Comparison of ENCODE assay signal across 9 cellular contexts in genomic region chr6:24547243-24547642, GRCh38. TPM values are rescaled to one million over a fixed set of nuclear protein-coding genes. Genes with fewer than 3 reads are reported as not detected.
DNase-seq lines count a peak whose midpoint lies in the region; TF ChIP-seq lines count a peak whose summit lies in the region.
"Had no signal": no experiment of that assay in that cellular context is flagged by ENCODE, and none has a peak within 500 bp of the region (broad histone marks: within the 10 kb centered on the region; RNA-seq: fewer than 3 reads in every experiment).

No MANE protein-coding gene starts in this region.

- intact Hi-C loops in OCI-LY7 (cut with micrococcal nuclease; ENCODE audit: unreplicated experiment) (no loop called here), prostate gland (cut with DNase I) (no loop called here)

- no peaks in the 10 kb centered on the region for H3K36me3 Mint-ChIP-seq in activated naive CD8-positive, alpha-beta T cell treated with anti-CD3 and anti-CD28 coated beads for 36 hours

- no peak overlapping the region for H3K27ac Mint-ChIP-seq in activated naive CD8-positive, alpha-beta T cell treated with anti-CD3 and anti-CD28 coated beads for 36 hours

- H3K79me2 ChIP-seq in OCI-LY7 (ENCODE audit: insufficient read depth, low read depth, low read length), result no peaks in the 10 kb centered on the region

- H3K4me1 ChIP-seq in OCI-LY7 (ENCODE audit: insufficient read depth, low read length, poor library complexity, severe bottlenecking), result no peaks in the 10 kb centered on the region
- H3K4me1 ChIP-seq in prostate gland (replicated peaks), result no peaks in the 10 kb centered on the region

- H3K4me1 Mint-ChIP-seq in activated naive CD8-positive, alpha-beta T cell treated with anti-CD3 and anti-CD28 coated beads for 36 hours, result peaks cover 11% of the 10 kb centered on the region

- 65% methylated on average over 12 of the region's 12 CpGs for WGBS in prostate gland

- POLR2A ChIA-PET in OCI-LY7 (lab: Charles Lee), result interaction anchor here (0.9 to 1.9 kb wide), 4 partner anchors 9 to 24 kb away, joined by 3 to 4 read pairs (median 4); no protein-coding TSS in a partner anchor

- H3K9me3 ChIP-seq in OCI-LY7 (ENCODE audit: low read length) (no peaks in the 10 kb centered on the region; the same call in 1 of the 2 replicates), WERI-Rb-1 (ENCODE audit: severe bottlenecking) (no peaks in the 10 kb centered on the region), prostate gland (no peaks in the 10 kb centered on the region)
- H3K9me3 ChIP-seq: thoracic aorta had no signal

- H3K4me3 ChIP-seq in OCI-LY7 (ENCODE audit: low read depth, low read length, poor library complexity, severe bottlenecking) (no peak overlapping the region), WERI-Rb-1 (ENCODE audit: low read depth, low read length) (no peak overlapping the region), prostate gland (no peak overlapping the region)
- H3K4me3 ChIP-seq: thoracic aorta had no signal

- BruUV-seq in OCI-LY7 (replicated peaks; lab: Mats Ljungman, UMichigan), result no TSS peak

- H3K9me3 Mint-ChIP-seq in activated naive CD8-positive, alpha-beta T cell treated with anti-CD3 and anti-CD28 coated beads for 36 hours, result no peaks in the 10 kb centered on the region

- H4K20me1 ChIP-seq in OCI-LY7 (ENCODE audit: insufficient read depth, low read length), result no peaks in the 10 kb centered on the region

- H2AFZ ChIP-seq in OCI-LY7 (ENCODE audit: low read length), result no peak overlapping the region

- H3K27me3 Mint-ChIP-seq in activated naive CD8-positive, alpha-beta T cell treated with anti-CD3 and anti-CD28 coated beads for 36 hours, result peaks cover 18% of the 10 kb centered on the region

- TF ChIP-seq CTCF in OCI-LY7 (conservative IDR thresholded peaks at IDR 0.05; ENCODE audit: low read length) (peak; percentile 69), WERI-Rb-1 (IDR thresholded peaks at IDR 0.05; ENCODE audit: low read depth, low read length) (no peak), prostate gland (IDR thresholded peaks at IDR 0.05) (no peak)

- CTCF ChIA-PET in OCI-LY7 (lab: Charles Lee; ENCODE audit: unreplicated experiment), result interaction anchor here (0.6 kb wide), 1 partner anchor 118 kb away, joined by 3 read pairs; no protein-coding TSS in a partner anchor

- DNase-seq in DMS 273 (lab: John Stamatoyannopoulos, UW; ENCODE audit: unreplicated experiment) (peak; percentile 9), DMS 273 treated with DMSO at 0.1 percent for 48 hours (lab: John Stamatoyannopoulos, UW) (no peak), OCI-LY7 (ENCODE audit: low spot score) (peak; percentile 65), WERI-Rb-1 (no peak), prostate gland (ENCODE audit: low spot score) (no peak), NCI-H1105 treated with DMSO at 0.1 percent for 48 hours (lab: John Stamatoyannopoulos, UW) (no peak)
- peak; percentile 56 for DNase-seq in activated naive CD8-positive, alpha-beta T cell treated with anti-CD3 and anti-CD28 coated beads for 36 hours
- DNase-seq in stimulated activated CD8-positive, alpha-beta memory T cell treated with anti-CD3 and anti-CD28 coated beads, Interleukin-15, amount 100 ng/mL, for 48 hours (ENCODE audit: low read depth in 2 of 2), result peak; percentile 17 to 38

- no peaks in the 10 kb centered on the region for H3K27me3 ChIP-seq in WERI-Rb-1 (ENCODE audit: insufficient read depth, low read depth, severe bottlenecking)
- no peaks in the 10 kb centered on the region for H3K27me3 ChIP-seq in prostate gland (replicated peaks; ENCODE audit: insufficient read depth)

- peaks cover 9% of the 10 kb centered on the region for H3K36me3 ChIP-seq in OCI-LY7 (ENCODE audit: insufficient read depth, low read length)
- no peaks in the 10 kb centered on the region for H3K36me3 ChIP-seq in WERI-Rb-1
- H3K36me3 ChIP-seq in prostate gland, result no peaks in the 10 kb centered on the region
- H3K36me3 ChIP-seq: thoracic aorta had no signal

- no peak overlapping the region for H3K27ac ChIP-seq in OCI-LY7 (ENCODE audit: low read depth, low read length, poor library complexity, severe bottlenecking)
- H3K27ac ChIP-seq in WERI-Rb-1, result no peak overlapping the region
- H3K27ac ChIP-seq in prostate gland, result no peak overlapping the region
- H3K27ac ChIP-seq: thoracic aorta had no signal

- TF ChIP-seq POLR2A in prostate gland (IDR thresholded peaks at IDR 0.05), result no peak

- no peak overlapping the region for H3K4me3 Mint-ChIP-seq in activated naive CD8-positive, alpha-beta T cell treated with anti-CD3 and anti-CD28 coated beads for 36 hours

- H3K9me2 ChIP-seq in OCI-LY7 (ENCODE audit: insufficient read depth, low read length), result no peaks in the 10 kb centered on the region

- no peak overlapping the region for H3K4me2 ChIP-seq in OCI-LY7 (ENCODE audit: low read length)

RNA-seq across cellular contexts. Expression of gene ALDH5A1, which starts 52.5 kb away (rescaled TPM):
- total RNA-seq in OCI-LY7 (2014; rRNA removed; shearing (Covaris generic)), result 180 and 199 TPM in 2 replicates
- total RNA-seq in OCI-LY7 (2022) (260 and 308 TPM in 2 replicates), prostate gland (10 to 100 TPM; 11.1 to 22.6 TPM)
- 10 to 100 TPM; 18.2 to 20.9 TPM for total RNA-seq in activated naive CD8-positive, alpha-beta T cell treated with anti-CD3 and anti-CD28 coated beads for 36 hours

RNA-seq across cellular contexts. Expression of gene GPLD1, which starts 57.9 kb away (rescaled TPM):
- 52.5 and 55.6 TPM in 2 replicates for total RNA-seq in OCI-LY7 (2014; rRNA removed; shearing (Covaris generic))
- total RNA-seq in OCI-LY7 (2022) (60.7 and 73.7 TPM in 2 replicates), prostate gland (10 to 100 TPM in 1 of 2 donors, 1 to 10 TPM in 1; 3.1 to 13.0 TPM)
- 1 to 10 TPM in 1 of 2 experiments, under 1 TPM in 1; 0.74 to 1.1 TPM for total RNA-seq in activated naive CD8-positive, alpha-beta T cell treated with anti-CD3 and anti-CD28 coated beads for 36 hours

Comparison
In these comparisons a context has a peak if more than half of its experiments do, and no peak if none do; other contexts are left out.
1. DNase-seq: peak in DMS 273 (single experiment), OCI-LY7 (single experiment), activated naive CD8-positive, alpha-beta T cell treated with anti-CD3 and anti-CD28 coated beads for 36 hours (single experiment) and stimulated activated CD8-positive, alpha-beta memory T cell treated with anti-CD3 and anti-CD28 coated beads, Interleukin-15, amount 100 ng/mL, for 48 hours (2 of 2); none in DMS 273 treated with DMSO at 0.1 percent for 48 hours (single experiment), WERI-Rb-1 (single experiment), prostate gland (single experiment) and NCI-H1105 treated with DMSO at 0.1 percent for 48 hours (single experiment).
2. RNA of gene ALDH5A1, which starts 52.5 kb away (total RNA-seq): 180 to 308 TPM in OCI-LY7; 11.1 to 22.6 TPM in prostate gland and 18.2 to 20.9 TPM in activated naive CD8-positive, alpha-beta T cell treated with anti-CD3 and anti-CD28 coated beads for 36 hours; every median in the first group is over 4 times any median in the second.